1 cellular context compared by ENCODE assay signal in the genomic region with DNA sequence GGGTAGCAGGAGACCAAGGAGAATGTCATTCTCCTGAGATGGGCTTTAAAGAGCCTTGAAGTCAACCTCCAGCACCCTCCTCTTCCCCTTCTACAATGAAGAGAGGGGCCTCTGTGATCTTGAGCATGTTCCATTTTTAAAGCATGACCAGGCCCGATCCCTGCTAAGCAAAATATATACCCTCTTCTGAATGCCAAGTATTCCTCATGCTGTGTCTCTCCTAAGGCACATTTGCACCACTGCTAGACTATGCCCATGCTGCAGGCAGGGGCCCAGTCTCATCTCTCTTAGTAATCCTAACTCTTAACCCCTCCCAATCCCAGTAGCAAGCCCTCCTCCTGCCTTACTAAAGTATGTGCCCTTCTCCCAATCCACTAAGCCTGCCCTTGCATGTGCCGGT.
TF ChIP-seq lines count a peak whose summit lies in the region.

No MANE protein-coding gene starts in this region.

TF ChIP-seq in IMR-90, 13 proteins besides CTCF, POLR2A, EP300 and RAD21 (continued from another document):
- TF ChIP-seq, protein P1, sequence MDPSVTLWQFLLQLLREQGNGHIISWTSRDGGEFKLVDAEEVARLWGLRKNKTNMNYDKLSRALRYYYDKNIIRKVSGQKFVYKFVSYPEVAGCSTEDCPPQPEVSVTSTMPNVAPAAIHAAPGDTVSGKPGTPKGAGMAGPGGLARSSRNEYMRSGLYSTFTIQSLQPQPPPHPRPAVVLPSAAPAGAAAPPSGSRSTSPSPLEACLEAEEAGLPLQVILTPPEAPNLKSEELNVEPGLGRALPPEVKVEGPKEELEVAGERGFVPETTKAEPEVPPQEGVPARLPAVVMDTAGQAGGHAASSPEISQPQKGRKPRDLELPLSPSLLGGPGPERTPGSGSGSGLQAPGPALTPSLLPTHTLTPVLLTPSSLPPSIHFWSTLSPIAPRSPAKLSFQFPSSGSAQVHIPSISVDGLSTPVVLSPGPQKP (IDR thresholded peaks at IDR 0.05; ENCODE audit: borderline replicate concordance, low read depth, low read length), result no peak
